ENCODE assay signal across 10 cellular contexts in the genomic region with DNA sequence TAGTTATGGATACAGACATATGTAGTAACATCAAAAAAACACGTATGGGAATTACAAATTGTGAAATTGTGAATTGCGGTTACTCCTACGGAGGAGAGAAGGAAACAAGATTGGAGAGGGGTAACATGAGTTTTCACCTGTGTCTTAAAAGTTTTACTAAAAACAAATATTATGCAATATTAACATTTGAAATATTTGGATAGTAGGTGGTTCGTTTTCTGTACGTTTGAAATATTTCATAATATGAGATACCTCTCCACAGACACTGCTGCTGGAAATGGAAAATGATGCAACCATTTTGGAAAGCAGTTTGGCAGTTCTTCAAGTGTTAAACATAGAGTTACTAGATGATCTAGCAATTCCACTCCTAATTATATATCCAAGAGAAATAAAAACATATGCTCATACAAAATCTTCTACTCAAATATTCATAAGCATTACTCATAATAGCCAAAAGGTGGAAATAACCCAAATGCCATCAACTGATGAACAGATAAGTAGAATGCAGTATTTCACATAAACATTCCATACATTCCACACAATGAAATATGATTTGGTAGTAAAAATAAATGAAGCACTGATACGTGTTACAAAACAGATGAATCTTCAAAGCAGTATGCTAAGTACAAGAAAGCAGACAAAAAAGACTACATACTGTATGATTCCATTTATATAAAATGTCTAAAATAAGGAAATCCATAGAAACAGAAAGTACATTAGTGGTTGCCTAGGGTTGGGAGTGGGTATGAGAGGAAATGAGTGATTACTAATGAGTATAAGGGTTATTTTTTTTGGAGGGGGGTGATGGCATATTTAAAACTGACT. TPM values are rescaled to one million over a fixed set of nuclear protein-coding genes. Genes with fewer than 3 reads are reported as not detected.
DNase-seq lines count a peak whose midpoint lies in the region; ATAC-seq, FAIRE-seq and TF ChIP-seq lines count a peak whose summit lies in the region.
"Had no signal": no experiment of that assay in that cellular context is flagged by ENCODE, and none has a peak within 500 bp of the region (broad histone marks: within the 10 kb centered on the region; RNA-seq: fewer than 3 reads in every experiment).

No MANE protein-coding gene starts in this region.

- H3K27ac ChIP-seq in right atrium auricular region, result no peak overlapping the region
- H3K27ac ChIP-seq in astrocyte (ENCODE audit: low read depth, low read length), result no peak overlapping the region
- H3K27ac ChIP-seq in hepatocyte, result peak overlapping the region; percentile 4
- H3K27ac ChIP-seq in smooth muscle cell (ENCODE audit: low read depth), result no peak overlapping the region

- H3K9me2 ChIP-seq in hepatocyte (replicated peaks; ENCODE audit: insufficient read depth), result no peaks in the 10 kb centered on the region

- H2AFZ ChIP-seq in astrocyte (ENCODE audit: low read depth, low read length), result no peak overlapping the region
- H2AFZ ChIP-seq in hepatocyte, result no peak overlapping the region
- H2AFZ ChIP-seq in smooth muscle cell (ENCODE audit: low read depth), result no peak overlapping the region

- no peak for TF ChIP-seq POLR2A in GM12891 (IDR thresholded peaks at IDR 0.05; ENCODE audit: low read depth, low read length)

- no peaks in the 10 kb centered on the region for H3K9me3 Mint-ChIP-seq in astrocyte (ENCODE audit: unreplicated experiment)
- H3K9me3 Mint-ChIP-seq in activated naive CD4-positive, alpha-beta T cell treated with anti-CD3 and anti-CD28 coated beads for 36 hours, result no peaks in the 10 kb centered on the region

- DNase-seq in left ventricle myocardium superior, result no peak
- no peak for DNase-seq in right atrium auricular region (ENCODE audit: low spot score)
- peak; percentile 57 for DNase-seq in astrocyte (ENCODE audit: low read depth)
- DNase-seq in hepatocyte (ENCODE audit: low spot score), result no peak
- DNase-seq in GM12891 (ENCODE audit: insufficient read length, low spot score), result no peak
- DNase-seq in smooth muscle cell (lab: John Stamatoyannopoulos, UW; ENCODE audit: unreplicated experiment), result no peak
- no peak for DNase-seq in activated naive CD4-positive, alpha-beta T cell treated with anti-CD3 and anti-CD28 coated beads for 36 hours
- no peak for DNase-seq in cerebellar cortex (ENCODE audit: low spot score)
- DNase-seq: KBM-7 had no signal

- H3K4me3 Mint-ChIP-seq in astrocyte (ENCODE audit: unreplicated experiment), result no peak overlapping the region
- no peak overlapping the region for H3K4me3 Mint-ChIP-seq in activated naive CD4-positive, alpha-beta T cell treated with anti-CD3 and anti-CD28 coated beads for 36 hours

- H3K27me3 ChIP-seq in right atrium auricular region (no peaks in the 10 kb centered on the region), astrocyte (ENCODE audit: insufficient read depth, low read length) (no peaks in the 10 kb centered on the region), hepatocyte (no peaks in the 10 kb centered on the region), smooth muscle cell (ENCODE audit: low read depth) (no peaks in the 10 kb centered on the region)

- intact Hi-C loops in left ventricle myocardium superior (cut with micrococcal nuclease), result no loop called here
- intact Hi-C loops in activated naive CD4-positive, alpha-beta T cell treated with anti-CD3 and anti-CD28 coated beads for 36 hours (cut with micrococcal nuclease), result no loop called here

- no peaks in the 10 kb centered on the region for H3F3A ChIP-seq in smooth muscle cell (ENCODE audit: low read depth)

- TF ChIP-seq CTCF in right atrium auricular region (IDR thresholded peaks at IDR 0.05), result no peak
- TF ChIP-seq CTCF in astrocyte (IDR thresholded peaks at IDR 0.05; ENCODE audit: insufficient read depth, low read depth, low read length), result no peak
- no peak for TF ChIP-seq CTCF in hepatocyte (IDR thresholded peaks at IDR 0.05; ENCODE audit: poor library complexity)
- TF ChIP-seq CTCF in smooth muscle cell (IDR thresholded peaks at IDR 0.05; ENCODE audit: borderline replicate concordance, insufficient read depth, poor library complexity, severe bottlenecking), result no peak

- peak; percentile 65 for ATAC-seq in left ventricle myocardium superior
- ATAC-seq: Right ventricle myocardium inferior had no signal

- peak; percentile 49 for FAIRE-seq in astrocyte (lab: Jason Lieb, UNC)
- no peak for FAIRE-seq in GM12891 (lab: Jason Lieb, UNC)

- no peaks in the 10 kb centered on the region for H3K36me3 ChIP-seq in right atrium auricular region
- no peaks in the 10 kb centered on the region for H3K36me3 ChIP-seq in astrocyte (ENCODE audit: insufficient read depth, low read length)
- H3K36me3 ChIP-seq in hepatocyte (replicated peaks; ENCODE audit: insufficient read depth, low read depth), result no peaks in the 10 kb centered on the region
- no peaks in the 10 kb centered on the region for H3K36me3 ChIP-seq in smooth muscle cell (ENCODE audit: low read depth)

- H3K9ac ChIP-seq in astrocyte (ENCODE audit: low read length) (no peak overlapping the region), smooth muscle cell (ENCODE audit: low read depth) (no peak overlapping the region)

- no peaks in the 10 kb centered on the region for H3K27me3 Mint-ChIP-seq in astrocyte (ENCODE audit: low read depth, unreplicated experiment)
- no peaks in the 10 kb centered on the region for H3K27me3 Mint-ChIP-seq in activated naive CD4-positive, alpha-beta T cell treated with anti-CD3 and anti-CD28 coated beads for 36 hours (ENCODE audit: low read depth)

- H3K79me2 ChIP-seq in astrocyte (ENCODE audit: insufficient read depth, low read length) (no peaks in the 10 kb centered on the region), hepatocyte (no peaks in the 10 kb centered on the region), smooth muscle cell (ENCODE audit: low read depth) (no peaks in the 10 kb centered on the region)

- H4K20me1 ChIP-seq in astrocyte (ENCODE audit: insufficient read depth, low read length) (no peaks in the 10 kb centered on the region), hepatocyte (ENCODE audit: insufficient read depth, poor library complexity, severe bottlenecking) (no peaks in the 10 kb centered on the region), smooth muscle cell (ENCODE audit: low read depth) (no peaks in the 10 kb centered on the region)

- H3K36me3 Mint-ChIP-seq in astrocyte (ENCODE audit: low read depth, unreplicated experiment), result no peaks in the 10 kb centered on the region
- H3K36me3 Mint-ChIP-seq in activated naive CD4-positive, alpha-beta T cell treated with anti-CD3 and anti-CD28 coated beads for 36 hours (ENCODE audit: low read depth), result peaks cover 10% of the 10 kb centered on the region

- H3K27ac Mint-ChIP-seq in astrocyte (ENCODE audit: unreplicated experiment), result no peak overlapping the region
- H3K27ac Mint-ChIP-seq in activated naive CD4-positive, alpha-beta T cell treated with anti-CD3 and anti-CD28 coated beads for 36 hours, result no peak overlapping the region

- 73% methylated on average over 6 of the region's 6 CpGs for WGBS in hepatocyte (ENCODE audit: low lambda C conversion rate, missing lambda C conversion rate)
- WGBS in smooth muscle cell (ENCODE audit: low lambda C conversion rate), result 80% methylated on average over 6 of the region's 6 CpGs

- CTCF ChIA-PET in activated naive CD4-positive, alpha-beta T cell treated with anti-CD3 and anti-CD28 coated beads for 36 hours (lab: Charles Lee), result no interaction called here

- H3K4me2 ChIP-seq in astrocyte (ENCODE audit: low read length) (peak overlapping the region; percentile 31), hepatocyte (no peak overlapping the region), smooth muscle cell (no peak overlapping the region)

- H3K4me1 ChIP-seq in right atrium auricular region (no peaks in the 10 kb centered on the region), astrocyte (ENCODE audit: insufficient read depth, low read length) (no peaks in the 10 kb centered on the region), hepatocyte (ENCODE audit: insufficient read depth) (peaks cover 3% of the 10 kb centered on the region), smooth muscle cell (ENCODE audit: low read depth) (no peaks in the 10 kb centered on the region)

- H3K4me3 ChIP-seq in right atrium auricular region (no peak overlapping the region), astrocyte (ENCODE audit: insufficient read depth, low read depth, low read length) (no peak overlapping the region), hepatocyte (no peak overlapping the region), smooth muscle cell (no peak overlapping the region)

- H3K9me3 ChIP-seq in right atrium auricular region, result no peaks in the 10 kb centered on the region
- no peaks in the 10 kb centered on the region for H3K9me3 ChIP-seq in astrocyte (ENCODE audit: insufficient read depth, low read depth, low read length)
- no peaks in the 10 kb centered on the region for H3K9me3 ChIP-seq in hepatocyte (ENCODE audit: low read depth)
- H3K9me3 ChIP-seq in smooth muscle cell (replicated peaks; ENCODE audit: low read depth), result no peaks in the 10 kb centered on the region

- H3K4me1 Mint-ChIP-seq in astrocyte (ENCODE audit: low read depth, unreplicated experiment), result peaks cover 8% of the 10 kb centered on the region
- no peaks in the 10 kb centered on the region for H3K4me1 Mint-ChIP-seq in activated naive CD4-positive, alpha-beta T cell treated with anti-CD3 and anti-CD28 coated beads for 36 hours (ENCODE audit: low read depth)

TF ChIP-seq in GM12891, 5 proteins besides CTCF, POLR2A, EP300 and RAD21:
- TF ChIP-seq POLR2AphosphoS5 (IDR thresholded peaks at IDR 0.05; ENCODE audit: low read depth, low read length) (no peak), POU2F2 (IDR thresholded peaks at IDR 0.05; ENCODE audit: low read depth, low read length) (no peak), TAF1 (IDR thresholded peaks at IDR 0.05; ENCODE audit: low read depth, low read length) (no peak), PAX5 (IDR thresholded peaks at IDR 0.05; ENCODE audit: insufficient read depth, low read length, severe bottlenecking) (no peak), SPI1 (IDR thresholded peaks at IDR 0.05; ENCODE audit: low read depth, low read length) (no peak)
TF ChIP-seq in GM12891: peak in this region for 0.

RNA-seq across cellular contexts. Expression of a gene that starts 40.8 kb away (rescaled TPM):
- total RNA-seq in left ventricle myocardium superior, result 6.4 TPM
- 1 to 10 TPM; 1.3 to 2.1 TPM for total RNA-seq in right atrium auricular region
- 0.20 and 0.75 TPM in 2 replicates for total RNA-seq in astrocyte
- total RNA-seq in hepatocyte, result 1.5 and 4.7 TPM in 2 replicates
- not detected in 2 replicates for polyA plus RNA-seq in hepatocyte
- 2.1 TPM for polyA plus RNA-seq in GM12891 (2012; ENCODE audit: low read depth, missing spikeins)
- total RNA-seq in smooth muscle cell, result not detected in 2 replicates
- not detected in 2 replicates for polyA plus RNA-seq in smooth muscle cell
- total RNA-seq in activated naive CD4-positive, alpha-beta T cell treated with anti-CD3 and anti-CD28 coated beads for 36 hours, result under 1 TPM; 0.07 to 0.14 TPM

RNA-seq across cellular contexts. Expression of a gene that starts 57.5 kb away (rescaled TPM):
- total RNA-seq in left ventricle myocardium superior (27.0 TPM), right atrium auricular region (10 to 100 TPM; 10.3 to 19.7 TPM), astrocyte (2.6 and 3.6 TPM in 2 replicates), hepatocyte (53.4 and 59.8 TPM in 2 replicates), smooth muscle cell (11.3 and 16.0 TPM in 2 replicates)
- polyA plus RNA-seq in hepatocyte (21.5 and 22.4 TPM in 2 replicates), smooth muscle cell (2.2 TPM in 2 replicates)
- 15.6 TPM for polyA plus RNA-seq in GM12891 (2012; ENCODE audit: low read depth, missing spikeins)
- 10 to 100 TPM; 14.3 to 15.1 TPM for total RNA-seq in activated naive CD4-positive, alpha-beta T cell treated with anti-CD3 and anti-CD28 coated beads for 36 hours
